In the genomic region with DNA sequence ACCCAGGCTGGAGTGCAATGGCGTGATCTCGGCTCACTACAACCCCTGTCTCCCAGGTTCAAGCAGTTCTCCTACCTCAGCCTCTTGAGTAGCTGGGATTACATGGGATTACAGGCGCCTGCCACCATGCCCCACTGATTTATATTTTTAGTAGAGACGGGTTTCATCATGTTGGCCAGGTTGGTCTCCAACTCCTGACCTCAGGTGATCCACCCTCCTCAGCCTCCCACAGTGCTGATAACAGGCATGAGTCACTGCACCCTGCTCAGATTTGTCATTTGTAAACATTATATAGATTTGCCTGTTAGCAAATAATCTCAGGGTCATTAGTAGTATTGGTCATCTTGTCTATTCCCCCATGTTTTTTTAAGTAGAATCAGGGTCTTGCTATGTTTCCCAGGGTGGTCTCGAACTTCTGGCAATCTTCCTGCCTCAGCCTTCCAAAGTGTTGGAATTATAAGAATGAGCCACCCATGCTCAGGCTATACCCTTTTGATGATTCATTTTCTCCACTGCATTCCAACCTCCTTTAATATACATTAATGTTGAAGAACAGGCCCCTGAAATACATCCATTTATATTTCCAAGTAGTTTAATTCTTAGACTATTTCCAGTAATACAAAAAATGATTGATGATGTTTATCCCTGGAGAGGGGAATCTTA, we compare ENCODE assay signal across 2 cellular contexts.
TF ChIP-seq lines count a peak whose summit lies in the region.

No MANE protein-coding gene starts in this region.

TF ChIP-seq in A549, 52 proteins besides CTCF, POLR2A, EP300 and RAD21:
- TF ChIP-seq MAFK (IDR thresholded peaks at IDR 0.05; ENCODE audit: partially characterized antibody): no peak
- TF ChIP-seq GATA3 (IDR thresholded peaks at IDR 0.05; ENCODE audit: borderline replicate concordance): peak; percentile 31; the same call in 1 of the 2 replicates
- TF ChIP-seq ELK1 (IDR thresholded peaks at IDR 0.05; ENCODE audit: low read depth, low read length): no peak
- TF ChIP-seq, protein P1, sequence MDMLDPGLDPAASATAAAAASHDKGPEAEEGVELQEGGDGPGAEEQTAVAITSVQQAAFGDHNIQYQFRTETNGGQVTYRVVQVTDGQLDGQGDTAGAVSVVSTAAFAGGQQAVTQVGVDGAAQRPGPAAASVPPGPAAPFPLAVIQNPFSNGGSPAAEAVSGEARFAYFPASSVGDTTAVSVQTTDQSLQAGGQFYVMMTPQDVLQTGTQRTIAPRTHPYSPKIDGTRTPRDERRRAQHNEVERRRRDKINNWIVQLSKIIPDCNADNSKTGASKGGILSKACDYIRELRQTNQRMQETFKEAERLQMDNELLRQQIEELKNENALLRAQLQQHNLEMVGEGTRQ (IDR thresholded peaks at IDR 0.05): no peak
- TF ChIP-seq SMC3 (IDR thresholded peaks at IDR 0.05): no peak

TF ChIP-seq in WTC11, 78 proteins besides CTCF, POLR2A, EP300 and RAD21:
- peak; percentile 50; the same call in 1 of the 2 replicates for TF ChIP-seq GABPB1 (CRISPR knock-in tag; IDR thresholded peaks at IDR 0.05)
- TF ChIP-seq TEAD4 (CRISPR knock-in tag; IDR thresholded peaks at IDR 0.05): no peak
